In the genomic region with DNA sequence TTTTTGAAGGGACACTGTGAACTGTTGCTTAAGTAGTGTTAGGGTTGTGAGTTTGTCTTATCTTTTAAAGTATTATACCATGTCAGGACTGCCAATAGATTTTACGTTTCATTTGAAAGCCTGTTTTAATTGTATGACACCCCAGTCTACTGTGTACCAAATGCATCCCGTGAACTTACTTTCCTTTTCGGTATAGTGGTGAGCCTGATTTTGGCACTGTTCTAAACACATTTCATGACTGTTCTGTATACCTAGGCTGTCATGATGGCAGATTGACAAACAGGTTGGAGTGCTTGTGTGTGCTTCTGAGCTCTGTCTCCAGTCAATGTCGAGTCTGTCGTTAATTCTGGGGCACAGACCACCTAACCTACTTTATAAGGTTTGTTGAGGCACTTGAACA, we compare ENCODE assay signal across 7 cellular contexts. TPM values are rescaled to one million over a fixed set of nuclear protein-coding genes. Genes with fewer than 3 reads are reported as not detected.
DNase-seq lines count a peak whose midpoint lies in the region; FAIRE-seq and TF ChIP-seq lines count a peak whose summit lies in the region.

No MANE protein-coding gene starts in this region.

- peaks cover 3 to 22% of the 10 kb centered on the region in 2 donors for H3K36me3 ChIP-seq in neuronal stem cell (replicated peaks in 1 of 2; ENCODE audit: control insufficient read depth in 2 of 2, insufficient read depth in 2 of 2, low read length in 2 of 2)

- H3K9me3 ChIP-seq in neuronal stem cell (replicated peaks in 1 of 2; ENCODE audit: control insufficient read depth in 2 of 2, insufficient read depth in 1 of 2, low read depth in 1 of 2, low read length in 2 of 2), result peaks cover 0 to under 1% of the 10 kb centered on the region in 2 donors

- no peaks in the 10 kb centered on the region for H3K79me1 ChIP-seq in neuronal stem cell (ENCODE audit: low read depth, low read length)

- H3K4me1 ChIP-seq in neuronal stem cell (ENCODE audit: control insufficient read depth in 2 of 2, insufficient read depth in 1 of 2, low read depth in 1 of 2, low read length in 2 of 2), result peaks cover 8 to 15% of the 10 kb centered on the region in 2 donors

- peak overlapping the region; percentile 59 for H3K4me2 ChIP-seq in neuronal stem cell (ENCODE audit: insufficient read depth, low read length, poor library complexity, severe bottlenecking)

- H2BK12ac ChIP-seq in neuronal stem cell (ENCODE audit: low read length), result no peak overlapping the region

- H2AK5ac ChIP-seq in neuronal stem cell (ENCODE audit: low read depth, low read length), result no peak overlapping the region

- no peak overlapping the region for H3K23ac ChIP-seq in neuronal stem cell (ENCODE audit: low read depth, low read length, poor library complexity)

- H3K4ac ChIP-seq in neuronal stem cell (ENCODE audit: low read length), result no peak overlapping the region

- no peak overlapping the region for H2BK15ac ChIP-seq in neuronal stem cell (ENCODE audit: low read length)

- FAIRE-seq in H54 (lab: Jason Lieb, UNC) (peak; percentile 97), D721Med (lab: Jason Lieb, UNC) (no peak)

- no peak overlapping the region for H3K14ac ChIP-seq in neuronal stem cell (ENCODE audit: low read length)

- no peak overlapping the region for H3K27ac ChIP-seq in neuronal stem cell (replicated peaks; ENCODE audit: low read length)

- H3K18ac ChIP-seq in neuronal stem cell (ENCODE audit: low read length), result no peak overlapping the region

- TF ChIP-seq CTCF in GM13977 (IDR thresholded peaks at IDR 0.05; ENCODE audit: extremely low read depth, insufficient read depth, missing control alignments) (no peak), epithelial cell of esophagus (IDR thresholded peaks at IDR 0.05; ENCODE audit: insufficient read depth, low read depth, low read length, missing control alignments) (no peak), D721Med (IDR thresholded peaks at IDR 0.05; ENCODE audit: insufficient read depth, missing control alignments) (no peak)

- H3K4me3 ChIP-seq in epithelial cell of esophagus (ENCODE audit: low read length) (peak overlapping the region; percentile 76), neuronal stem cell (ENCODE audit: low read length in 2 of 2) (peak overlapping the region; percentile 93 to 96)

- in situ Hi-C loops in GM13977 (cut with MboI; ENCODE audit: low pct_unique_long_range_greater_than_20kb, low sequenced_read_pairs, unreplicated experiment), result no loop called here

- no peak overlapping the region for H3K9ac ChIP-seq in neuronal stem cell (ENCODE audit: low read depth, low read length, poor library complexity)

- WGBS in neuronal stem cell (ENCODE audit: extremely low coverage in 2 of 2, insufficient read length in 2 of 2, insufficient replicate concordance in 1 of 2), 2 donors, result no CpG with 5 or more reads among the region's 5 CpGs

- no peaks in the 10 kb centered on the region for H3K27me3 ChIP-seq in neuronal stem cell (ENCODE audit: control insufficient read depth in 3 of 3, insufficient read depth in 3 of 3, low read depth in 1 of 3, low read length in 3 of 3)

- no peak overlapping the region for H4K8ac ChIP-seq in neuronal stem cell (ENCODE audit: low read depth, low read length)

- H2BK120ac ChIP-seq in neuronal stem cell (ENCODE audit: low read depth, low read length), result no peak overlapping the region

- no peak overlapping the region for H2BK5ac ChIP-seq in neuronal stem cell (ENCODE audit: low read length)

- no peak for TF ChIP-seq POLR2A in H54 (IDR thresholded peaks at IDR 0.05; ENCODE audit: low read depth, low read length)

- DNase-seq in GM13977 (ENCODE audit: low spot score), result peak; percentile 45
- DNase-seq in H54 (ENCODE audit: insufficient read length, low spot score), result no peak
- DNase-seq in RKO (ENCODE audit: low spot score), result peak; percentile 34
- peak; percentile 43 for DNase-seq in epithelial cell of esophagus (ENCODE audit: low read depth)
- no peak for DNase-seq in neuronal stem cell (ENCODE audit: low spot score)
- no peak for DNase-seq in D721Med (ENCODE audit: insufficient read length, low spot score)
- DNase-seq in amniotic stem cell (lab: John Stamatoyannopoulos, UW), result no peak

- H2AFZ ChIP-seq in neuronal stem cell (ENCODE audit: low read length), result peak overlapping the region; percentile 90

- no peak overlapping the region for H4K91ac ChIP-seq in neuronal stem cell (ENCODE audit: low read depth, low read length, poor library complexity)

RNA-seq across cellular contexts. Expression of gene PCCA, which starts 0.7 kb away (rescaled TPM):
- polyA plus RNA-seq in neuronal stem cell (2013, experiment 1 of 2), result 32.7 TPM
- polyA plus RNA-seq in neuronal stem cell (2013, experiment 2 of 2), result 35.4 TPM

Comparison
In these comparisons a context has a peak if more than half of its experiments do, and no peak if none do; other contexts are left out.
1. DNase-seq: peak in GM13977 (single experiment), RKO (single experiment) and epithelial cell of esophagus (single experiment); none in H54 (single experiment), neuronal stem cell (single experiment), D721Med (single experiment) and amniotic stem cell (single experiment).